Comparison of ENCODE assay signal across 8 cellular contexts in genomic region chr1:6246497-6247295, GRCh38. TPM values are rescaled to one million over a fixed set of nuclear protein-coding genes. Genes with fewer than 3 reads are reported as not detected.
DNase-seq lines count a peak whose midpoint lies in the region; ATAC-seq and TF ChIP-seq lines count a peak whose summit lies in the region.

No MANE protein-coding gene starts in this region.

- POLR2A ChIA-PET in MCF 10A (lab: Yijun Ruan, JAX), result interaction anchor here (0.9 to 1.5 kb wide), 4 partner anchors 11 to 155 kb away, joined by 3 to 9 read pairs (median 4); partner anchors contain the start of gene ICMT

- CTCF ChIA-PET in MCF 10A (lab: Yijun Ruan, JAX), result interaction anchor here (0.5 to 6.6 kb wide), 73 partner anchors 9 to 387 kb away, joined by 3 to 88 read pairs (median 4); partner anchors contain the start of genes ICMT and RNF207

- H3K36me3 Mint-ChIP-seq in MCF 10A (ENCODE audit: insufficient read depth, unreplicated experiment), result no peaks in the 10 kb centered on the region

- TF ChIP-seq CTCF in GM20000 (IDR thresholded peaks at IDR 0.05; ENCODE audit: extremely low read depth, missing control alignments) (peak; percentile 86), VCaP (conservative IDR thresholded peaks at IDR 0.05) (peak; percentile 96), MCF 10A (IDR thresholded peaks at IDR 0.05; ENCODE audit: unreplicated experiment) (peak; percentile 98)

- ATAC-seq in GM19397 (IDR thresholded peaks at IDR 0.05; ENCODE audit: unreplicated experiment), result no peak

- H3K27ac Mint-ChIP-seq in MCF 10A (ENCODE audit: low read depth, unreplicated experiment), result no peak overlapping the region

- peaks cover 5% of the 10 kb centered on the region for H3K4me1 Mint-ChIP-seq in MCF 10A (ENCODE audit: insufficient read depth, unreplicated experiment)

- peak overlapping the region; percentile 71 for H3K27ac ChIP-seq in VCaP

- H3K9me3 Mint-ChIP-seq in MCF 10A (ENCODE audit: unreplicated experiment), result no peaks in the 10 kb centered on the region

- H3K4me3 Mint-ChIP-seq in MCF 10A (ENCODE audit: unreplicated experiment), result peak overlapping the region; percentile 28

- BruUV-seq in MCF 10A (replicated peaks; lab: Mats Ljungman, UMichigan), result no TSS peak

- H3K27me3 Mint-ChIP-seq in MCF 10A (ENCODE audit: insufficient read depth, unreplicated experiment), result peaks cover 20% of the 10 kb centered on the region

- DNase-seq in AG08395 (ENCODE audit: low spot score) (peak; percentile 88), GM20000 (ENCODE audit: low spot score) (peak; percentile 94), NCI-H1930 (lab: John Stamatoyannopoulos, UW) (peak; percentile 74 to 78), MCF 10A (ENCODE audit: unreplicated experiment) (peak; percentile 72), iPS-NIHi11 (ENCODE audit: low spot score) (peak; percentile 86)
- peak; percentile 80 for DNase-seq in stimulated activated CD4-positive, alpha-beta T cell treated with anti-CD3 and anti-CD28 coated beads, Interleukin-12 subunit alpha, Interleukin-12 subunit beta, amount 100 ng/mL, for 4 hours

- intact Hi-C loops in MCF 10A (cut with micrococcal nuclease), result loop anchor here (1.0 to 2.0 kb wide), 5 partner anchors 35 to 228 kb away; no protein-coding TSS in a partner anchor

RNA-seq across cellular contexts. Expression of gene HES3, which starts 2.7 kb away (rescaled TPM):
- not detected in 2 replicates for total RNA-seq in MCF 10A (2022)

RNA-seq across cellular contexts. Expression of gene ICMT, which starts 10.9 kb away (rescaled TPM):
- 26.5 and 28.3 TPM in 2 replicates for total RNA-seq in MCF 10A (2022)

RNA-seq across cellular contexts. Expression of gene GPR153, which starts 14.2 kb away (rescaled TPM):
- 4.6 and 5.0 TPM in 2 replicates for total RNA-seq in MCF 10A (2022)

RNA-seq across cellular contexts. Expression of gene RNF207, which starts 40.8 kb away (rescaled TPM):
- 6.2 and 12.4 TPM in 2 replicates for total RNA-seq in MCF 10A (2022)

RNA-seq across cellular contexts. Expression of gene RPL22, which starts 47.3 kb away (rescaled TPM):
- 477 and 513 TPM in 2 replicates for total RNA-seq in MCF 10A (2022)
